In the genomic region with DNA sequence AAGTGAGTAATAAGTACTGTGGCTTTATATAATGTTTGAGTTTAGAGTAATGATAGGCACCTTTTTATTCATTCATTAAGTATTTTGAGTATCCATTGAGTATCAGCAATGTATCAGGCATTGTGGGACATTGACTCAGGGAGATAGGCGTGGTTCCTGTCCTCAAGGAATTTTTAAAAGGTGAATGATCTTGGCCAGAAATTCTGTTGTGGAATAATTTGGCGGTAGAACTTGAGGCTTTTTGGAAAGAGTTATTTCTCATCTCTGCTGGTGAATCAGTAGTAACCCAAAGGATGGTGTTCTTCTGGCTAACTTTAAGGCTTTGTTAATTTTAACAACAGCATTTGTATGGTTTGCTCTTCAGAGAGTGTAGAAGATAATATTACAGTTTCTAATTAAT, we compare ENCODE assay signal across 8 cellular contexts. TPM values are rescaled to one million over a fixed set of nuclear protein-coding genes. Genes with fewer than 3 reads are reported as not detected.
DNase-seq lines count a peak whose midpoint lies in the region; ATAC-seq, FAIRE-seq and TF ChIP-seq lines count a peak whose summit lies in the region.

No MANE protein-coding gene starts in this region.

- in situ Hi-C loops in IMR-90 (cut with MboI; ENCODE audit: low sequenced_read_pairs): no loop called here
- in situ Hi-C loops in mammary epithelial cell (cut with MboI; ENCODE audit: low sequenced_read_pairs in 2 of 2): no loop called here

- H3K36me3 ChIP-seq in BJ (ENCODE audit: control insufficient read depth, insufficient read depth, low read length): no peaks in the 10 kb centered on the region
- H3K36me3 ChIP-seq in IMR-90 (ENCODE audit: control insufficient read depth, insufficient read depth, low read length): peaks cover 3% of the 10 kb centered on the region
- H3K36me3 ChIP-seq in mammary epithelial cell (ENCODE audit: insufficient read depth, low read length): no peaks in the 10 kb centered on the region

- peak overlapping the region; percentile 62 to 81 (median 74) for H3K27ac Mint-ChIP-seq in nephron

- BruUV-seq in IMR-90 (replicated peaks; lab: Mats Ljungman, UMichigan) (no TSS peak), mammary epithelial cell (replicated peaks; lab: Mats Ljungman, UMichigan) (no TSS peak)

- no peaks in the 10 kb centered on the region for H3K9me3 Mint-ChIP-seq in nephron

- H2AK9ac ChIP-seq in IMR-90 (replicated peaks; ENCODE audit: low read depth, low read length, poor library complexity): no peak overlapping the region

- peak overlapping the region; percentile 100; the same call in 1 of the 2 replicates for H3K4me3 ChIP-seq in BJ (ENCODE audit: low read depth, low read length)
- no peak overlapping the region for H3K4me3 ChIP-seq in IMR-90 (ENCODE audit: insufficient read depth, low read depth, low read length)
- peak overlapping the region; percentile 80 to 100 (median 85) for H3K4me3 ChIP-seq in mammary epithelial cell (replicated peaks in 1 of 3; ENCODE audit: insufficient read depth in 1 of 3, low read depth in 2 of 3, low read length in 3 of 3)

- H3K9ac ChIP-seq in IMR-90 (ENCODE audit: low read depth, low read length) (no peak overlapping the region), mammary epithelial cell (ENCODE audit: insufficient read depth, low read length) (peak overlapping the region; percentile 97)

- no peak for DNase-seq in BJ (ENCODE audit: low read depth)
- DNase-seq in IMR-90: no peak
- DNase-seq in mammary epithelial cell: peak; percentile 64
- DNase-seq in ureter (ENCODE audit: low spot score): no peak
- DNase-seq in frontal cortex (ENCODE audit: low spot score in 2 of 2): no peak
- no peak for DNase-seq in cerebellar cortex (ENCODE audit: low spot score)

- H3K4me1 ChIP-seq in IMR-90 (ENCODE audit: control insufficient read depth, insufficient read depth, low read length) (peaks cover 13% of the 10 kb centered on the region), mammary epithelial cell (ENCODE audit: insufficient read depth, low read length) (peaks cover 15% of the 10 kb centered on the region)

- 65% methylated on average over 2 of the region's 2 CpGs; no CpG with 5 or more reads in 1 of the 2 experiments for WGBS in IMR-90 (ENCODE audit: extremely low coverage in 2 of 2, insufficient read length in 1 of 2), 2 experiments
- WGBS in mammary epithelial cell (ENCODE audit: low coverage, missing lambda C conversion rate): 4% methylated on average over 2 of the region's 2 CpGs

- no peak overlapping the region for H2AFZ ChIP-seq in IMR-90 (replicated peaks; ENCODE audit: low read length, poor library complexity)
- H2AFZ ChIP-seq in mammary epithelial cell (ENCODE audit: low read depth, low read length): no peak overlapping the region

- H3K4me1 Mint-ChIP-seq in nephron: peaks cover 45% of the 10 kb centered on the region

- H3K27me3 ChIP-seq in BJ (ENCODE audit: control insufficient read depth, insufficient read depth, low read length) (no peaks in the 10 kb centered on the region), IMR-90 (ENCODE audit: control insufficient read depth, insufficient read depth, low read length) (no peaks in the 10 kb centered on the region), mammary epithelial cell (ENCODE audit: insufficient read depth, low read length) (no peaks in the 10 kb centered on the region)

- POLR2A ChIA-PET in BJ (lab: Charles Lee) (interaction anchor here (0.5 kb wide), 1 partner anchor 82 kb away, joined by 3 read pairs; no protein-coding TSS in a partner anchor), IMR-90 (lab: Charles Lee; ENCODE audit: unreplicated experiment) (no interaction called here)

- no peak overlapping the region for H2BK20ac ChIP-seq in IMR-90 (ENCODE audit: low read depth, low read length)

- H4K5ac ChIP-seq in IMR-90 (ENCODE audit: low read depth, low read length): no peak overlapping the region

- no peak overlapping the region for H2BK15ac ChIP-seq in IMR-90 (ENCODE audit: low read depth, low read length)

- peak overlapping the region; percentile 54 for H3K23ac ChIP-seq in IMR-90 (ENCODE audit: low read depth, low read length)

- TF ChIP-seq RAD21 in IMR-90 (IDR thresholded peaks at IDR 0.05; ENCODE audit: low read length): no peak

- intact Hi-C loops in IMR-90 (cut with micrococcal nuclease) (no loop called here), mammary epithelial cell (cut with micrococcal nuclease) (loop anchor here (2.0 kb wide), 1 partner anchor 151 kb away; a partner anchor contains a TSS)

- no peak overlapping the region for H3K27ac ChIP-seq in IMR-90 (ENCODE audit: insufficient read depth, low read length)
- H3K27ac ChIP-seq in mammary epithelial cell (ENCODE audit: insufficient read depth, low read depth, low read length): peak overlapping the region; percentile 98

- no peak overlapping the region for H2AK5ac ChIP-seq in IMR-90 (ENCODE audit: low read depth, low read length)

- ATAC-seq in IMR-90 (ENCODE audit: low read depth) (no peak), GM19463 (IDR thresholded peaks at IDR 0.05; ENCODE audit: unreplicated experiment) (no peak)

- no peak overlapping the region for H2BK120ac ChIP-seq in IMR-90 (ENCODE audit: low read depth, low read length)

- peaks cover 14% of the 10 kb centered on the region for H3K36me3 Mint-ChIP-seq in nephron (ENCODE audit: low read depth)

- CTCF ChIA-PET in BJ (lab: Yijun Ruan, JAX): interaction anchor here (1.2 to 1.9 kb wide), 4 partner anchors 10 to 67 kb away, joined by 3 to 4 read pairs (median 4); no protein-coding TSS in a partner anchor
- CTCF ChIA-PET in IMR-90 (lab: Yijun Ruan, JAX): interaction anchor here (1.9 kb wide), 1 partner anchor 67 kb away, joined by 5 read pairs; no protein-coding TSS in a partner anchor
- CTCF ChIA-PET in mammary epithelial cell (lab: Charles Lee; ENCODE audit: low non-redundant PET): no interaction called here

- H3K9me1 ChIP-seq in IMR-90 (ENCODE audit: insufficient read depth, low read length): peaks cover 11% of the 10 kb centered on the region

- dilution Hi-C loops in IMR-90 (cut with HindIII; ENCODE audit: low sequenced_read_pairs, unreplicated experiment) (no loop called here), mammary epithelial cell (cut with HindIII; ENCODE audit: low sequenced_read_pairs) (no loop called here)

- H3K56ac ChIP-seq in IMR-90 (ENCODE audit: extremely low read depth, insufficient read depth, low read length): no peak overlapping the region

- H3K4me3 Mint-ChIP-seq in nephron: peak overlapping the region; percentile 94 to 98 (median 95)

- no peaks in the 10 kb centered on the region for H3K9me3 ChIP-seq in IMR-90 (ENCODE audit: control insufficient read depth, insufficient read depth, low read length)
- no peaks in the 10 kb centered on the region for H3K9me3 ChIP-seq in mammary epithelial cell (replicated peaks; ENCODE audit: insufficient read depth, low read length)

- peaks cover 0 to 36% of the 10 kb centered on the region in 2 experiments; a peak in 2 of 4 replicates for H3K79me1 ChIP-seq in IMR-90 (ENCODE audit: low read depth in 1 of 2, low read length in 2 of 2)

- TF ChIP-seq POLR2A in IMR-90 (IDR thresholded peaks at IDR 0.05; ENCODE audit: low read depth, low read length): no peak

- H4K91ac ChIP-seq in IMR-90 (ENCODE audit: insufficient read depth, low read depth, low read length): no peak overlapping the region

- peaks cover 76% of the 10 kb centered on the region for H3K79me2 ChIP-seq in mammary epithelial cell (ENCODE audit: insufficient read depth, low read length)

- no peaks in the 10 kb centered on the region for H3K27me3 Mint-ChIP-seq in nephron (ENCODE audit: low read depth)

- H4K8ac ChIP-seq in IMR-90 (ENCODE audit: low read depth in 2 of 2, low read length in 2 of 2): no peak overlapping the region

- peak overlapping the region; percentile 8 for H2BK5ac ChIP-seq in IMR-90 (ENCODE audit: low read depth, low read length, poor library complexity, severe bottlenecking)

- no peak overlapping the region for H3K4ac ChIP-seq in IMR-90 (ENCODE audit: low read depth, low read length)

- H3K14ac ChIP-seq in IMR-90 (replicated peaks; ENCODE audit: low read depth, low read length): no peak overlapping the region

- no peak for TF ChIP-seq CTCF in BJ (IDR thresholded peaks at IDR 0.05; ENCODE audit: insufficient read depth, low read depth, low read length)
- no peak for TF ChIP-seq CTCF in IMR-90 (conservative IDR thresholded peaks at IDR 0.05; ENCODE audit: low read depth, low read length)
- no peak for TF ChIP-seq CTCF in mammary epithelial cell (conservative IDR thresholded peaks at IDR 0.05 in 1 of 2, IDR thresholded peaks at IDR 0.05 in 1 of 2; ENCODE audit: extremely low read depth in 1 of 2, insufficient read depth in 1 of 2, low read depth in 1 of 2, low read length in 2 of 2)
- no peak for TF ChIP-seq CTCF in nephron (IDR thresholded peaks at IDR 0.05; ENCODE audit: unreplicated experiment in 3 of 3)

- no peak for FAIRE-seq in frontal cortex (lab: Jason Lieb, UNC)

- no peak overlapping the region for H3K18ac ChIP-seq in IMR-90 (ENCODE audit: low read depth, low read length)

- H3K4me2 ChIP-seq in IMR-90 (ENCODE audit: low read depth, low read length): peak overlapping the region; percentile 97
- peak overlapping the region; percentile 90 for H3K4me2 ChIP-seq in mammary epithelial cell (ENCODE audit: insufficient read depth, low read depth, low read length)

- H4K20me1 ChIP-seq in IMR-90 (ENCODE audit: insufficient read depth, low read length) (peaks cover 70% of the 10 kb centered on the region), mammary epithelial cell (ENCODE audit: insufficient read depth, low read length) (peaks cover 28% of the 10 kb centered on the region)

TF ChIP-seq in IMR-90, 13 proteins besides CTCF, POLR2A, EP300 and RAD21:
- TF ChIP-seq, protein P1, sequence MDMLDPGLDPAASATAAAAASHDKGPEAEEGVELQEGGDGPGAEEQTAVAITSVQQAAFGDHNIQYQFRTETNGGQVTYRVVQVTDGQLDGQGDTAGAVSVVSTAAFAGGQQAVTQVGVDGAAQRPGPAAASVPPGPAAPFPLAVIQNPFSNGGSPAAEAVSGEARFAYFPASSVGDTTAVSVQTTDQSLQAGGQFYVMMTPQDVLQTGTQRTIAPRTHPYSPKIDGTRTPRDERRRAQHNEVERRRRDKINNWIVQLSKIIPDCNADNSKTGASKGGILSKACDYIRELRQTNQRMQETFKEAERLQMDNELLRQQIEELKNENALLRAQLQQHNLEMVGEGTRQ (IDR thresholded peaks at IDR 0.05; ENCODE audit: low read depth, low read length): no peak
- TF ChIP-seq MAZ (IDR thresholded peaks at IDR 0.05; ENCODE audit: borderline replicate concordance, low read depth, low read length): no peak

RNA-seq across cellular contexts. Expression of a gene that starts 2.0 kb away (rescaled TPM):
- polyA plus RNA-seq in BJ (2011; rRNA removed) (202 and 228 TPM in 2 replicates), IMR-90 (2012; rRNA removed) (240 TPM in 2 replicates), mammary epithelial cell (353 TPM)
- polyA minus RNA-seq in BJ (2011; rRNA and poly(A)+ RNA removed): 83.4 and 116 TPM in 2 replicates
- total RNA-seq in IMR-90 (2012; rRNA removed) (57.0 and 65.3 TPM in 2 replicates), mammary epithelial cell (100 to 1,000 TPM in 1 of 2 donors, 10 to 100 TPM in 1; 76.7 to 352 TPM), ureter (270 TPM), frontal cortex (29.8 TPM)
- 115 and 146 TPM in 2 replicates for polyA plus RNA-seq in IMR-90 (2012; cell fraction: cytosol; rRNA removed)
- polyA plus RNA-seq in IMR-90 (2012; cell fraction: nucleus; rRNA removed; ENCODE audit: low replicate concordance): 24.1 and 76.0 TPM in 2 replicates
- 404 TPM for polyA minus RNA-seq in mammary epithelial cell
